18 cellular contexts compared by ENCODE assay signal in genomic region chr17:64180089-64180488, GRCh38. TPM values are rescaled to one million over a fixed set of nuclear protein-coding genes. Genes with fewer than 3 reads are reported as not detected.
DNase-seq lines count a peak whose midpoint lies in the region; ATAC-seq and TF ChIP-seq lines count a peak whose summit lies in the region.
"Had no signal": no experiment of that assay in that cellular context is flagged by ENCODE, and none has a peak within 500 bp of the region (broad histone marks: within the 10 kb centered on the region; RNA-seq: fewer than 3 reads in every experiment).

No MANE protein-coding gene starts in this region.

- H3K36me3 Mint-ChIP-seq in HFFc6 (ENCODE audit: low read depth): peaks cover 28% of the 10 kb centered on the region

- H3K9me3 Mint-ChIP-seq in HFFc6: no peaks in the 10 kb centered on the region
- H3K9me3 Mint-ChIP-seq: activated naive CD8-positive, alpha-beta T cell treated with anti-CD3 and anti-CD28 coated beads, Interleukin-2, amount 50 U/mL, for 24 hours; CD8-positive, alpha-beta memory T cell; effector memory CD8-positive, alpha-beta T cell had no signal

- peak; percentile 39 for DNase-seq in HFFc6
- peak; percentile 72 for DNase-seq in amniotic epithelial cell (ENCODE audit: low read depth)
- DNase-seq in activated effector memory CD4-positive, alpha-beta T cell treated with anti-CD3 and anti-CD28 coated beads, Interleukin-2, amount 50 U/mL, for 16 hours: no peak
- DNase-seq: activated CD8-positive, alpha-beta memory T cell treated with anti-CD3 and anti-CD28 coated beads, Interleukin-2, amount 50 U/mL, for 48 hours; activated naive CD8-positive, alpha-beta T cell treated with anti-CD3 and anti-CD28 coated beads, Interleukin-2, amount 50 U/mL, for 24 hours; CD8-positive, alpha-beta memory T cell; effector memory CD8-positive, alpha-beta T cell; hippocampal formation; mesendoderm; NCI-H187 had no signal

- H3K4me3 Mint-ChIP-seq in HFFc6: no peak overlapping the region
- H3K4me3 Mint-ChIP-seq: activated naive CD8-positive, alpha-beta T cell treated with anti-CD3 and anti-CD28 coated beads, Interleukin-2, amount 50 U/mL, for 24 hours; CD8-positive, alpha-beta memory T cell; effector memory CD8-positive, alpha-beta T cell; stimulated activated naive CD8-positive, alpha-beta T cell treated with anti-CD3 and anti-CD28 coated beads, Interleukin-15, Interleukin-2, amounts not matched to agents 100 ng/mL and 50 ng/mL, for 24 hours had no signal

- no peaks in the 10 kb centered on the region for H3K27me3 Mint-ChIP-seq in HFFc6 (ENCODE audit: insufficient read depth)
- H3K27me3 Mint-ChIP-seq: activated naive CD8-positive, alpha-beta T cell treated with anti-CD3 and anti-CD28 coated beads, Interleukin-2, amount 50 U/mL, for 24 hours; CD8-positive, alpha-beta memory T cell; effector memory CD8-positive, alpha-beta T cell; stimulated activated naive CD8-positive, alpha-beta T cell treated with anti-CD3 and anti-CD28 coated beads, Interleukin-15, Interleukin-2, amounts not matched to agents 100 ng/mL and 50 ng/mL, for 24 hours had no signal

- H3K9ac ChIP-seq in liver (ENCODE audit: low read depth in 1 of 2, low read length in 2 of 2): no peak overlapping the region

- no peaks in the 10 kb centered on the region for H3K9me3 ChIP-seq in liver (ENCODE audit: control insufficient read depth in 4 of 4, low read length in 3 of 4)
- H3K9me3 ChIP-seq: SJSA1 had no signal

- H3K27ac Mint-ChIP-seq in HFFc6: no peak overlapping the region
- H3K27ac Mint-ChIP-seq: activated naive CD8-positive, alpha-beta T cell treated with anti-CD3 and anti-CD28 coated beads, Interleukin-2, amount 50 U/mL, for 24 hours; CD8-positive, alpha-beta memory T cell; stimulated activated naive CD8-positive, alpha-beta T cell treated with anti-CD3 and anti-CD28 coated beads, Interleukin-15, Interleukin-2, amounts not matched to agents 100 ng/mL and 50 ng/mL, for 24 hours had no signal

- H3K27ac ChIP-seq in liver (ENCODE audit: low read depth in 1 of 2, low read length in 2 of 2) (peak overlapping the region in 1 of 2 donors; percentile 52), temporal lobe (ENCODE audit: low read depth, low read length) (peak overlapping the region; percentile 11)
- H3K27ac ChIP-seq: SJSA1, VCaP had no signal

- peaks cover 0 to 4% (median 0%) of the 10 kb centered on the region in 4 donors for H3K36me3 ChIP-seq in liver (ENCODE audit: control insufficient read depth in 4 of 4, insufficient read depth in 3 of 4, low read depth in 1 of 4, low read length in 3 of 4)

- no peak overlapping the region for H3K4me3 ChIP-seq in liver (ENCODE audit: low read depth in 1 of 3, low read length in 3 of 3)
- H3K4me3 ChIP-seq: SJSA1 had no signal

- ATAC-seq in GM18519 (IDR thresholded peaks at IDR 0.05; ENCODE audit: low FRiP score, unreplicated experiment): no peak
- no peak for ATAC-seq in HG02642 (IDR thresholded peaks at IDR 0.05; ENCODE audit: poor library complexity, unreplicated experiment)
- ATAC-seq in HG02852 (IDR thresholded peaks at IDR 0.05; ENCODE audit: unreplicated experiment): no peak
- ATAC-seq: activated naive CD8-positive, alpha-beta T cell treated with anti-CD3 and anti-CD28 coated beads, Interleukin-2, amount 50 U/mL, for 24 hours; effector memory CD8-positive, alpha-beta T cell had no signal

- H3K27me3 ChIP-seq in liver (ENCODE audit: control insufficient read depth in 4 of 4, insufficient read depth in 4 of 4, low read length in 3 of 4): no peaks in the 10 kb centered on the region
- H3K27me3 ChIP-seq: SJSA1 had no signal

- peak; percentile 29 to 43 for TF ChIP-seq RAD21 in liver (IDR thresholded peaks at IDR 0.05)

- H3K4me1 ChIP-seq in liver (ENCODE audit: control insufficient read depth in 4 of 4, insufficient read depth in 4 of 4, low read length in 3 of 4): peaks cover 11 to 53% (median 41%) of the 10 kb centered on the region in 4 donors

- peaks cover 36% of the 10 kb centered on the region for H3K4me1 Mint-ChIP-seq in HFFc6 (ENCODE audit: low read depth)

- no peak for TF ChIP-seq CTCF in HFFc6 (IDR thresholded peaks at IDR 0.05)
- no peak for TF ChIP-seq CTCF in liver (IDR thresholded peaks at IDR 0.05; ENCODE audit: low read depth, low read length, missing input control)

- 52% methylated on average over 4 of the region's 4 CpGs for WGBS in liver

TF ChIP-seq in liver, 16 proteins besides CTCF, POLR2A, EP300 and RAD21:
- TF ChIP-seq ATF3 (IDR thresholded peaks at IDR 0.05): no peak
- no peak for TF ChIP-seq EGR1 (IDR thresholded peaks at IDR 0.05; ENCODE audit: low read depth in 2 of 2)
- TF ChIP-seq RXRA (IDR thresholded peaks at IDR 0.05): no peak
- no peak for TF ChIP-seq HNF4G (IDR thresholded peaks at IDR 0.05)
- no peak for TF ChIP-seq YY1 (IDR thresholded peaks at IDR 0.05)
- TF ChIP-seq SP1 (IDR thresholded peaks at IDR 0.05): no peak
- no peak for TF ChIP-seq JUND (IDR thresholded peaks at IDR 0.05)
- TF ChIP-seq HNF4A (conservative IDR thresholded peaks at IDR 0.05): no peak
- no peak for TF ChIP-seq NR2F2 (IDR thresholded peaks at IDR 0.05)
- TF ChIP-seq TAF1 (conservative IDR thresholded peaks at IDR 0.05): no peak
- no peak for TF ChIP-seq FOXA2 (IDR thresholded peaks at IDR 0.05)
- TF ChIP-seq, protein P1, sequence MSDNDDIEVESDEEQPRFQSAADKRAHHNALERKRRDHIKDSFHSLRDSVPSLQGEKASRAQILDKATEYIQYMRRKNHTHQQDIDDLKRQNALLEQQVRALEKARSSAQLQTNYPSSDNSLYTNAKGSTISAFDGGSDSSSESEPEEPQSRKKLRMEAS (IDR thresholded peaks at IDR 0.05): no peak
- no peak for TF ChIP-seq GABPA (IDR thresholded peaks at IDR 0.05 in 1 of 2, conservative IDR thresholded peaks at IDR 0.05 in 1 of 2)
- TF ChIP-seq FOXA1 (IDR thresholded peaks at IDR 0.05): no peak
- TF ChIP-seq ZBTB33 (IDR thresholded peaks at IDR 0.05): no peak

RNA-seq across cellular contexts. Expression of gene ERN1, which starts 50.1 kb away (rescaled TPM):
- 10 to 100 TPM in 2 of 6 experiments, 1 to 10 TPM in 4; 6.8 to 12.8 (median 7.9) TPM for total RNA-seq in HFFc6 (2021; fragmentation: NEBNext Ultra II Directional; extraction: Animal tissue kit (Norgen Biotek cat#: 25700))
- total RNA-seq in liver: 10 to 100 TPM in 1 of 2 donors, 1 to 10 TPM in 1; 7.5 to 35.1 TPM
- 10 to 100 TPM in 1 of 2 donors, 1 to 10 TPM in 1; 6.3 to 22.3 TPM for polyA plus RNA-seq in liver
- total RNA-seq in temporal lobe: 3.4 TPM
